In genomic region chr2:12538300-12538699, GRCh38 we compare ENCODE assay signal across 30 cellular contexts.
"Had no signal": no experiment of that assay in that cellular context is flagged by ENCODE, and none has a peak within 500 bp of the region (broad histone marks: within the 10 kb centered on the region; RNA-seq: fewer than 3 reads in every experiment).

No MANE protein-coding gene starts in this region.

- H3K9me3 Mint-ChIP-seq: activated CD8-positive, alpha-beta T cell treated with anti-CD3 and anti-CD28 coated beads for 36 hours; activated naive CD4-positive, alpha-beta T cell treated with anti-CD3 and anti-CD28 coated beads, Interleukin-2, amount 50 U/mL, for 24 hours; activated naive CD8-positive, alpha-beta T cell treated with anti-CD3 and anti-CD28 coated beads, Interleukin-2, amount 50 U/mL, for 24 hours; activated T-cell treated with anti-CD3 and anti-CD28 coated beads, Interleukin-2, amount 50 U/mL, for 4 hours; immature natural killer cell; memory B cell; naive thymus-derived CD8-positive, alpha-beta T cell; neural progenitor cell; stimulated activated memory B cell treated with anti-CD40 and anti-IgM and Interleukin-4, amounts not matched to agents 10 μg/mL and 1 μg/mL and 100 μg/mL, for 72 hours; stimulated activated naive CD8-positive, alpha-beta T cell treated with anti-CD3 and anti-CD28 coated beads, Interleukin-15, amount 100 ng/mL, for 72 hours had no signal

- H3K4me3 ChIP-seq: neural progenitor cell, right lobe of liver, skin epidermis, upper lobe of left lung, vagina had no signal

- ATAC-seq: activated CD8-positive, alpha-beta T cell treated with anti-CD3 and anti-CD28 coated beads for 36 hours; activated naive CD8-positive, alpha-beta T cell treated with anti-CD3 and anti-CD28 coated beads, Interleukin-2, amount 50 U/mL, for 24 hours; activated T-cell treated with anti-CD3 and anti-CD28 coated beads, Interleukin-2, amount 50 U/mL, for 4 hours; activated T-helper 17 cell treated with anti-CD3 and anti-CD28 coated beads, Interleukin-2, amount 50 U/mL, for 72 hours; naive thymus-derived CD8-positive, alpha-beta T cell; right lobe of liver; stimulated activated memory B cell treated with anti-CD40 and anti-IgM and Interleukin-4, amounts not matched to agents 10 μg/mL and 1 μg/mL and 100 μg/mL, for 72 hours; stimulated activated naive CD8-positive, alpha-beta T cell treated with anti-CD3 and anti-CD28 coated beads, Interleukin-15, amount 100 ng/mL, for 72 hours; T-helper 17 cell had no signal

- DNase-seq: activated CD4-positive, alpha-beta T cell treated with anti-CD3 and anti-CD28 coated beads, Interleukin-2, amount 10 ng/mL, durations not matched to agents 7 days and 5 days; activated CD4-positive, CD25-positive, alpha-beta regulatory T cell treated with anti-CD3 and anti-CD28 coated beads, Interleukin-2, amount 50 U/mL, for 72 hours; activated CD8-positive, alpha-beta T cell treated with anti-CD3 and anti-CD28 coated beads for 36 hours; activated gamma-delta T cell treated with Interleukin-2 at 50 U/mL for 16 hours; activated naive CD8-positive, alpha-beta T cell treated with anti-CD3 and anti-CD28 coated beads, Interleukin-2, amount 50 U/mL, for 24 hours; activated T-cell treated with anti-CD3 and anti-CD28 coated beads, Interleukin-2, amount 50 U/mL, for 4 hours; amygdala; foreskin fibroblast; head of caudate nucleus; hypothalamus; immature natural killer cell; naive thymus-derived CD8-positive, alpha-beta T cell; occipital lobe; right lobe of liver; stimulated activated CD4-positive, alpha-beta T cell treated with anti-CD3 and anti-CD28 coated beads, Interleukin-12 subunit alpha, Interleukin-12 subunit beta, amount 100 ng/mL, for 4 hours; stimulated activated CD4-positive, alpha-beta T cell treated with anti-CD3 and anti-CD28 coated beads, Interleukin-4, amount 100 ng/mL, for 1 hour; stimulated activated naive CD8-positive, alpha-beta T cell treated with anti-CD3 and anti-CD28 coated beads, Interleukin-15, amount 100 ng/mL, for 72 hours; substantia nigra; SW 1271; T-helper 17 cell; T1000; upper lobe of left lung; WERI-Rb-1 had no signal

- H3K9me3 ChIP-seq: right lobe of liver, upper lobe of left lung, vagina had no signal

- H3K27ac Mint-ChIP-seq: activated CD4-positive, alpha-beta T cell treated with anti-CD3 and anti-CD28 coated beads, Interleukin-2, amount 10 ng/mL, durations not matched to agents 7 days and 5 days; activated CD8-positive, alpha-beta T cell treated with anti-CD3 and anti-CD28 coated beads for 36 hours; activated naive CD4-positive, alpha-beta T cell treated with anti-CD3 and anti-CD28 coated beads, Interleukin-2, amount 50 U/mL, for 24 hours; activated naive CD8-positive, alpha-beta T cell treated with anti-CD3 and anti-CD28 coated beads, Interleukin-2, amount 50 U/mL, for 24 hours; activated T-helper 17 cell treated with anti-CD3 and anti-CD28 coated beads, Interleukin-2, amount 50 U/mL, for 72 hours; immature natural killer cell; memory B cell; neural progenitor cell; stimulated activated memory B cell treated with anti-CD40 and anti-IgM and Interleukin-4, amounts not matched to agents 10 μg/mL and 1 μg/mL and 100 μg/mL, for 72 hours; stimulated activated naive CD8-positive, alpha-beta T cell treated with anti-CD3 and anti-CD28 coated beads, Interleukin-15, amount 100 ng/mL, for 72 hours; T-helper 17 cell had no signal

- H3K4me3 Mint-ChIP-seq: activated CD4-positive, alpha-beta T cell treated with anti-CD3 and anti-CD28 coated beads, Interleukin-2, amount 10 ng/mL, durations not matched to agents 7 days and 5 days; activated CD8-positive, alpha-beta T cell treated with anti-CD3 and anti-CD28 coated beads for 36 hours; activated naive CD4-positive, alpha-beta T cell treated with anti-CD3 and anti-CD28 coated beads, Interleukin-2, amount 50 U/mL, for 24 hours; activated naive CD8-positive, alpha-beta T cell treated with anti-CD3 and anti-CD28 coated beads, Interleukin-2, amount 50 U/mL, for 24 hours; activated T-cell treated with anti-CD3 and anti-CD28 coated beads, Interleukin-2, amount 50 U/mL, for 4 hours; activated T-helper 17 cell treated with anti-CD3 and anti-CD28 coated beads, Interleukin-2, amount 50 U/mL, for 72 hours; immature natural killer cell; memory B cell; naive thymus-derived CD8-positive, alpha-beta T cell; neural progenitor cell; stimulated activated memory B cell treated with anti-CD40 and anti-IgM and Interleukin-4, amounts not matched to agents 10 μg/mL and 1 μg/mL and 100 μg/mL, for 72 hours; stimulated activated naive CD8-positive, alpha-beta T cell treated with anti-CD3 and anti-CD28 coated beads, Interleukin-15, amount 100 ng/mL, for 72 hours; T-helper 17 cell had no signal

- H3K27me3 ChIP-seq: neural progenitor cell, right lobe of liver, upper lobe of left lung, vagina had no signal

- H3K27ac ChIP-seq: neural progenitor cell, right lobe of liver, skin epidermis, upper lobe of left lung, vagina, WERI-Rb-1 had no signal

- H3K4me1 ChIP-seq: right lobe of liver had no signal

- H3K36me3 Mint-ChIP-seq: activated naive CD4-positive, alpha-beta T cell treated with anti-CD3 and anti-CD28 coated beads, Interleukin-2, amount 50 U/mL, for 24 hours; immature natural killer cell; memory B cell; naive thymus-derived CD8-positive, alpha-beta T cell; neural progenitor cell; stimulated activated memory B cell treated with anti-CD40 and anti-IgM and Interleukin-4, amounts not matched to agents 10 μg/mL and 1 μg/mL and 100 μg/mL, for 72 hours had no signal

- H3K36me3 ChIP-seq: neural progenitor cell, right lobe of liver, upper lobe of left lung, vagina, WERI-Rb-1 had no signal

- H3K27me3 Mint-ChIP-seq: activated CD8-positive, alpha-beta T cell treated with anti-CD3 and anti-CD28 coated beads for 36 hours; activated naive CD4-positive, alpha-beta T cell treated with anti-CD3 and anti-CD28 coated beads, Interleukin-2, amount 50 U/mL, for 24 hours; activated naive CD8-positive, alpha-beta T cell treated with anti-CD3 and anti-CD28 coated beads, Interleukin-2, amount 50 U/mL, for 24 hours; activated T-helper 17 cell treated with anti-CD3 and anti-CD28 coated beads, Interleukin-2, amount 50 U/mL, for 72 hours; memory B cell; naive thymus-derived CD8-positive, alpha-beta T cell; stimulated activated memory B cell treated with anti-CD40 and anti-IgM and Interleukin-4, amounts not matched to agents 10 μg/mL and 1 μg/mL and 100 μg/mL, for 72 hours; stimulated activated naive CD8-positive, alpha-beta T cell treated with anti-CD3 and anti-CD28 coated beads, Interleukin-15, amount 100 ng/mL, for 72 hours; T-helper 17 cell had no signal
